9 cellular contexts compared by ENCODE assay signal in the genomic region with DNA sequence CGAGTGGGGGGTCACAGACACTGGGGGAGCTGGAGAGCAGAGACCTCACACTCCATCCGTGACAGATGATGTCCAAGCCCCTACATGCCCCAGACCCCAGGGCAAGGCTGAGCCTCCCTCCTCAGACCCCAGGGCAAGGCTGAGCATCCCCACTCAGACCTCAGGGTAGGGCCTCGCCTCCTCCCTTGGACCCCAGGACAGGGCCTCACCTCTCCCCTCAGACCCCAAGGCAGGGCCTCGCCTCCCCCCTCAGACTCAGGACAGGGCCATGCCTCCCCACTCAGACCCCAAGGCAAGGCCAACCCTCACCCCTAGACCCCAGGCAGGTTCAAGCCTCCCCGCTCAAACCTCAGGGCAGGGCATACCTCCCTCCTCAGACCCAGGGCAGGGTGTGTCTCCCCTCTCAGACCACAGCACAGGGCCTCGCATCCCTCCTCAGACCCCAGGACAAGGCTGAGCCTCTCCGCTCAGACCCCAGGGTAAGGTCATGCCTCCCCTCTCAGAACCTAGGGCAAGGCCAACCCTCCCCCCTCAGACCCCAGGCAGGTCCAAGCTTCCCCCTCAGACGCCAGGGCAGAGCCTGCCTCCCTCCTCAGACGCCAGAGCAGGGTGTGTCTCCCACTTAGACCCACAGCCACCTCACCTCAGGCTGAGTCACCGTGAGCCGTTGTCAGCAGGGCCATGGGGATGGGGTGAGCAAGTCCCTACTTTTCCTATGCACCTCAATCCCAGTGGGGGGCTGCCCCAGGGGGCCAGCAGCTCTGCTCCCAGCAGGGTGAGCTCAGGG. TPM values are rescaled to one million over a fixed set of nuclear protein-coding genes. Genes with fewer than 3 reads are reported as not detected.
DNase-seq lines count a peak whose midpoint lies in the region; ATAC-seq and TF ChIP-seq lines count a peak whose summit lies in the region.
"Had no signal": no experiment of that assay in that cellular context is flagged by ENCODE, and none has a peak within 500 bp of the region (broad histone marks: within the 10 kb centered on the region; RNA-seq: fewer than 3 reads in every experiment).

No MANE protein-coding gene starts in this region.

- no peaks in the 10 kb centered on the region for H3K4me1 ChIP-seq in uterus

- no peaks in the 10 kb centered on the region for H3K27me3 Mint-ChIP-seq in activated naive CD8-positive, alpha-beta T cell treated with anti-CD3 and anti-CD28 coated beads, Interleukin-2, amount 50 U/mL, for 24 hours
- H3K27me3 Mint-ChIP-seq in natural killer cell treated with Interleukin-12 subunit alpha and Interleukin-12 subunit beta and Interleukin-15 and Interleukin-18, amount 100 ng/mL, for 72 hours: no peaks in the 10 kb centered on the region

- peak; percentile 76 for ATAC-seq in activated naive CD8-positive, alpha-beta T cell treated with anti-CD3 and anti-CD28 coated beads, Interleukin-2, amount 50 U/mL, for 24 hours
- ATAC-seq in natural killer cell treated with Interleukin-12 subunit alpha and Interleukin-12 subunit beta and Interleukin-15 and Interleukin-18, amount 100 ng/mL, for 72 hours: peak in 1 of 2 donors; percentile 58
- no peak for ATAC-seq in HG03159 (IDR thresholded peaks at IDR 0.05; ENCODE audit: unreplicated experiment)

- peak overlapping the region; percentile 79 for H3K27ac Mint-ChIP-seq in activated naive CD8-positive, alpha-beta T cell treated with anti-CD3 and anti-CD28 coated beads, Interleukin-2, amount 50 U/mL, for 24 hours
- H3K27ac Mint-ChIP-seq in natural killer cell treated with Interleukin-12 subunit alpha and Interleukin-12 subunit beta and Interleukin-15 and Interleukin-18, amount 100 ng/mL, for 72 hours: peak overlapping the region; percentile 62 to 82
- H3K27ac Mint-ChIP-seq: nephron had no signal

- intact Hi-C loops in uterus (cut with DNase I; ENCODE audit: low total_unique reads): no loop called here

- no peak for DNase-seq in GM06990 (ENCODE audit: extremely low read depth, insufficient read length)
- DNase-seq in SW 1271 (lab: John Stamatoyannopoulos, UW): peak; percentile 33
- DNase-seq in activated naive CD8-positive, alpha-beta T cell treated with anti-CD3 and anti-CD28 coated beads, Interleukin-2, amount 50 U/mL, for 24 hours: peak; percentile 74
- no peak for DNase-seq in natural killer cell treated with Interleukin-12 subunit alpha and Interleukin-12 subunit beta and Interleukin-15 and Interleukin-18, amount 100 ng/mL, for 72 hours (ENCODE audit: low spot score)
- DNase-seq in epidermal melanocyte (ENCODE audit: insufficient read length, low spot score): no peak
- no peak for DNase-seq in DMS153 (lab: John Stamatoyannopoulos, UW)
- DNase-seq in uterus: no peak

- H3K36me3 Mint-ChIP-seq in activated naive CD8-positive, alpha-beta T cell treated with anti-CD3 and anti-CD28 coated beads, Interleukin-2, amount 50 U/mL, for 24 hours (ENCODE audit: low read depth): peaks cover 16% of the 10 kb centered on the region
- H3K36me3 Mint-ChIP-seq in natural killer cell treated with Interleukin-12 subunit alpha and Interleukin-12 subunit beta and Interleukin-15 and Interleukin-18, amount 100 ng/mL, for 72 hours: no peaks in the 10 kb centered on the region

- H3K27me3 ChIP-seq in GM06990 (replicated peaks; ENCODE audit: control insufficient read depth, insufficient read depth, low read length) (no peaks in the 10 kb centered on the region), uterus (no peaks in the 10 kb centered on the region)

- TF ChIP-seq POLR2A in uterus (IDR thresholded peaks at IDR 0.05): no peak

- peaks cover 27% of the 10 kb centered on the region for H3K4me1 Mint-ChIP-seq in activated naive CD8-positive, alpha-beta T cell treated with anti-CD3 and anti-CD28 coated beads, Interleukin-2, amount 50 U/mL, for 24 hours
- H3K4me1 Mint-ChIP-seq in natural killer cell treated with Interleukin-12 subunit alpha and Interleukin-12 subunit beta and Interleukin-15 and Interleukin-18, amount 100 ng/mL, for 72 hours (ENCODE audit: low read depth in 2 of 2): peaks cover 31 to 33% of the 10 kb centered on the region in 2 donors

- no peaks in the 10 kb centered on the region for H3K9me3 ChIP-seq in uterus

- no peaks in the 10 kb centered on the region for H3K9me3 Mint-ChIP-seq in activated naive CD8-positive, alpha-beta T cell treated with anti-CD3 and anti-CD28 coated beads, Interleukin-2, amount 50 U/mL, for 24 hours
- H3K9me3 Mint-ChIP-seq in natural killer cell treated with Interleukin-12 subunit alpha and Interleukin-12 subunit beta and Interleukin-15 and Interleukin-18, amount 100 ng/mL, for 72 hours: no peaks in the 10 kb centered on the region
- H3K9me3 Mint-ChIP-seq: nephron had no signal

- H3K36me3 ChIP-seq in GM06990 (ENCODE audit: control insufficient read depth, insufficient read depth, low read length) (no peaks in the 10 kb centered on the region), uterus (no peaks in the 10 kb centered on the region)

- H3K4me3 ChIP-seq in GM06990 (replicated peaks; ENCODE audit: low read depth, low read length): peak overlapping the region; percentile 28
- no peak overlapping the region for H3K4me3 ChIP-seq in uterus

- H3K4me3 Mint-ChIP-seq in activated naive CD8-positive, alpha-beta T cell treated with anti-CD3 and anti-CD28 coated beads, Interleukin-2, amount 50 U/mL, for 24 hours: peak overlapping the region; percentile 64
- peak overlapping the region; percentile 51 for H3K4me3 Mint-ChIP-seq in natural killer cell treated with Interleukin-12 subunit alpha and Interleukin-12 subunit beta and Interleukin-15 and Interleukin-18, amount 100 ng/mL, for 72 hours
- H3K4me3 Mint-ChIP-seq: nephron had no signal

- no peak overlapping the region for H3K27ac ChIP-seq in uterus

- no peak for TF ChIP-seq CTCF in GM06990 (IDR thresholded peaks at IDR 0.05; ENCODE audit: insufficient read depth, low read length, poor library complexity, severe bottlenecking)
- TF ChIP-seq CTCF in uterus (IDR thresholded peaks at IDR 0.05): no peak

RNA-seq across cellular contexts. Expression of a gene that starts 1.7 kb away (rescaled TPM):
- total RNA-seq in natural killer cell treated with Interleukin-12 subunit alpha and Interleukin-12 subunit beta and Interleukin-15 and Interleukin-18, amount 100 ng/mL, for 72 hours: 10 to 100 TPM; 33.5 to 47.0 TPM
- 1 to 10 TPM in 2 of 4 donors, not detected in 2; 1.3 to 2.0 TPM for total RNA-seq in uterus

RNA-seq across cellular contexts. Expression of a gene that starts 8.8 kb away (rescaled TPM):
- 100 to 1,000 TPM in 1 of 2 donors, 10 to 100 TPM in 1; 84.4 to 196 TPM for total RNA-seq in natural killer cell treated with Interleukin-12 subunit alpha and Interleukin-12 subunit beta and Interleukin-15 and Interleukin-18, amount 100 ng/mL, for 72 hours
- 10 to 100 TPM; 19.2 to 37.3 (median 28.2) TPM for total RNA-seq in uterus

RNA-seq across cellular contexts. Expression of a gene that starts 41.1 kb away (rescaled TPM):
- total RNA-seq in natural killer cell treated with Interleukin-12 subunit alpha and Interleukin-12 subunit beta and Interleukin-15 and Interleukin-18, amount 100 ng/mL, for 72 hours: 10 to 100 TPM; 22.2 to 33.3 TPM
- 1 to 10 TPM; 1.2 to 7.2 (median 2.9) TPM for total RNA-seq in uterus

RNA-seq across cellular contexts. Expression of a gene that starts 47.6 kb away (rescaled TPM):
- total RNA-seq in natural killer cell treated with Interleukin-12 subunit alpha and Interleukin-12 subunit beta and Interleukin-15 and Interleukin-18, amount 100 ng/mL, for 72 hours: under 1 TPM in 1 of 2 donors, not detected in 1; 0.59 TPM
- under 1 TPM in 2 of 4 donors, not detected in 2; 0.28 to 0.73 TPM for total RNA-seq in uterus

Comparison
In these comparisons a context has a peak if more than half of its experiments do, and no peak if none do; other contexts are left out.
1. DNase-seq: peak in SW 1271 (2 of 2) and activated naive CD8-positive, alpha-beta T cell treated with anti-CD3 and anti-CD28 coated beads, Interleukin-2, amount 50 U/mL, for 24 hours (single experiment); none in GM06990 (single experiment), natural killer cell treated with Interleukin-12 subunit alpha and Interleukin-12 subunit beta and Interleukin-15 and Interleukin-18, amount 100 ng/mL, for 72 hours (single experiment), epidermal melanocyte (single experiment), DMS153 (single experiment) and uterus (0 of 2).
2. RNA of a gene that starts 1.7 kb away (total RNA-seq): 33.5 to 47.0 TPM in natural killer cell treated with Interleukin-12 subunit alpha and Interleukin-12 subunit beta and Interleukin-15 and Interleukin-18, amount 100 ng/mL, for 72 hours; 1.3 to 2.0 TPM in uterus; every median in the first group is over 10 times any median in the second.